ENCODE assay signal across 1 cellular context in genomic region chr17:81241648-81242420, GRCh38.
TF ChIP-seq lines count a peak whose summit lies in the region.

No MANE protein-coding gene starts in this region.

TF ChIP-seq in GM23338, 12 proteins besides CTCF, POLR2A, EP300 and RAD21 (continued from another document):
- TF ChIP-seq, protein P1, sequence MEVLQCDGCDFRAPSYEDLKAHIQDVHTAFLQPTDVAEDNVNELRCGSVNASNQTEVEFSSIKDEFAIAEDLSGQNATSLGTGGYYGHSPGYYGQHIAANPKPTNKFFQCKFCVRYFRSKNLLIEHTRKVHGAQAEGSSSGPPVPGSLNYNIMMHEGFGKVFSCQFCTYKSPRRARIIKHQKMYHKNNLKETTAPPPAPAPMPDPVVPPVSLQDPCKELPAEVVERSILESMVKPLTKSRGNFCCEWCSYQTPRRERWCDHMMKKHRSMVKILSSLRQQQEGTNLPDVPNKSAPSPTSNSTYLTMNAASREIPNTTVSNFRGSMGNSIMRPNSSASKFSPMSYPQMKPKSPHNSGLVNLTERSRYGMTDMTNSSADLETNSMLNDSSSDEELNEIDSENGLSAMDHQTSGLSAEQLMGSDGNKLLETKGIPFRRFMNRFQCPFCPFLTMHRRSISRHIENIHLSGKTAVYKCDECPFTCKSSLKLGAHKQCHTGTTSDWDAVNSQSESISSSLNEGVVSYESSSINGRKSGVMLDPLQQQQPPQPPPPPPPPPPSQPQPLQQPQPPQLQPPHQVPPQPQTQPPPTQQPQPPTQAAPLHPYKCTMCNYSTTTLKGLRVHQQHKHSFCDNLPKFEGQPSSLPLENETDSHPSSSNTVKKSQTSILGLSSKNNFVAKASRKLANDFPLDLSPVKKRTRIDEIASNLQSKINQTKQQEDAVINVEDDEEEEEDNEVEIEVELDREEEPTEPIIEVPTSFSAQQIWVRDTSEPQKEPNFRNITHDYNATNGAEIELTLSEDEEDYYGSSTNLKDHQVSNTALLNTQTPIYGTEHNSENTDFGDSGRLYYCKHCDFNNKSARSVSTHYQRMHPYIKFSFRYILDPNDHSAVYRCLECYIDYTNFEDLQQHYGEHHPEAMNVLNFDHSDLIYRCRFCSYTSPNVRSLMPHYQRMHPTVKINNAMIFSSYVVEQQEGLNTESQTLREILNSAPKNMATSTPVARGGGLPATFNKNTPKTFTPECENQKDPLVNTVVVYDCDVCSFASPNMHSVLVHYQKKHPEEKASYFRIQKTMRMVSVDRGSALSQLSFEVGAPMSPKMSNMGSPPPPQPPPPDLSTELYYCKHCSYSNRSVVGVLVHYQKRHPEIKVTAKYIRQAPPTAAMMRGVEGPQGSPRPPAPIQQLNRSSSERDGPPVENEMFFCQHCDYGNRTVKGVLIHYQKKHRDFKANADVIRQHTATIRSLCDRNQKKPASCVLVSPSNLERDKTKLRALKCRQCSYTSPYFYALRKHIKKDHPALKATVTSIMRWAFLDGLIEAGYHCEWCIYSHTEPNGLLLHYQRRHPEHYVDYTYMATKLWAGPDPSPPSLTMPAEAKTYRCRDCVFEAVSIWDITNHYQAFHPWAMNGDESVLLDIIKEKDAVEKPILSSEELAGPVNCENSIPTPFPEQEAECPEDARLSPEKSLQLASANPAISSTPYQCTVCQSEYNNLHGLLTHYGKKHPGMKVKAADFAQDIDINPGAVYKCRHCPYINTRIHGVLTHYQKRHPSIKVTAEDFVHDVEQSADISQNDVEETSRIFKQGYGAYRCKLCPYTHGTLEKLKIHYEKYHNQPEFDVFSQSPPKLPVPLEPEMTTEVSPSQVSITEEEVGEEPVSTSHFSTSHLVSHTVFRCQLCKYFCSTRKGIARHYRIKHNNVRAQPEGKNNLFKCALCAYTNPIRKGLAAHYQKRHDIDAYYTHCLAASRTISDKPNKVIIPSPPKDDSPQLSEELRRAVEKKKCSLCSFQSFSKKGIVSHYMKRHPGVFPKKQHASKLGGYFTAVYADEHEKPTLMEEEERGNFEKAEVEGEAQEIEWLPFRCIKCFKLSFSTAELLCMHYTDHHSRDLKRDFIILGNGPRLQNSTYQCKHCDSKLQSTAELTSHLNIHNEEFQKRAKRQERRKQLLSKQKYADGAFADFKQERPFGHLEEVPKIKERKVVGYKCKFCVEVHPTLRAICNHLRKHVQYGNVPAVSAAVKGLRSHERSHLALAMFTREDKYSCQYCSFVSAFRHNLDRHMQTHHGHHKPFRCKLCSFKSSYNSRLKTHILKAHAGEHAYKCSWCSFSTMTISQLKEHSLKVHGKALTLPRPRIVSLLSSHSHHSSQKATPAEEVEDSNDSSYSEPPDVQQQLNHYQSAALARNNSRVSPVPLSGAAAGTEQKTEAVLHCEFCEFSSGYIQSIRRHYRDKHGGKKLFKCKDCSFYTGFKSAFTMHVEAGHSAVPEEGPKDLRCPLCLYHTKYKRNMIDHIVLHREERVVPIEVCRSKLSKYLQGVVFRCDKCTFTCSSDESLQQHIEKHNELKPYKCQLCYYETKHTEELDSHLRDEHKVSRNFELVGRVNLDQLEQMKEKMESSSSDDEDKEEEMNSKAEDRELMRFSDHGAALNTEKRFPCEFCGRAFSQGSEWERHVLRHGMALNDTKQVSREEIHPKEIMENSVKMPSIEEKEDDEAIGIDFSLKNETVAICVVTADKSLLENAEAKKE (CRISPR knock-in tag; IDR thresholded peaks at IDR 0.05) = no peak
- TF ChIP-seq POLR2AphosphoS5 (IDR thresholded peaks at IDR 0.05; ENCODE audit: low read depth) = no peak
- no peak for TF ChIP-seq EZH2 (IDR thresholded peaks at IDR 0.05; ENCODE audit: low read depth, unreplicated experiment)
- TF ChIP-seq JUNB (IDR thresholded peaks at IDR 0.05; ENCODE audit: unreplicated experiment) = no peak
